ENCODE assay signal across 8 cellular contexts in the genomic region with DNA sequence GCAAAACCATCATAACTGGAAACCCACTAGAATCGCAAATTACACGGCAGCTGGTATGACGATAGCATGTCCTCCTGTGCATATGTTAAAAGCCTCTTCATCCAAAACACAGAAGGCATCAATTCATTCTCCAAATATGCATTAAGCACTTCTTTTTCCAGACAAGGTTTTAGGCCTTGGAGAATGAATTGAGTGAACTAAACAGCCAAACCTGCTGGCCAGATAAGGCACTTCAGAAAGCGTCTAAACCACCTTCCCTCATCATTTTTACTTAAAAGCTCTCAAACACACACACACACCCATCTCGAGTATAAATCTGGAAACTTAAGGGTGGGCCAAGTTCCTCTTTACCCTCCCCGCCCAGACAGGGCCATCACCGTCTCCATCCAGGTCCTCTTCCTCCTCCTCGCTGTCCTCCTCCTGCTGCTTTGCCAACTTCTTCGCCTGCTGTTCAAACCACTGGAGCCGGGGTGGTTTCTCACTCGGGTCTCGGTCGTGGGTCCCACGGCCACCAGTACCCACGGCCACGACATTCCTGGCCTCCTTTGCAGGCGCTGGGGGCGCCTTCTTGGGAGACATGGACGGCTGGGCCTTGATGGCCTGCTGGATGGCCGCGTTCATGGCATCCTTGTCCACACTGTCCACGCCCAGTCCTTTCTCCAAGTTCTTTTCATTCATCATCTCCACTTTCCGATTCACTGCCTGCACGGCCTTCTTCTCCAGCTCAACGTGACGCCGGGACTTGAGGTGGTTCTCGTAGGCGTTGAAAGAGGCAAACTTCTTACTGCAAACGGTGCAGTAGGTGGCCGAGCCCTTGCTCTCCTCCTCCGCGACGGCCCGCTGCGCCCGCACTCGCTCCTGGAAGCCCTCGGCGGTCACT. TPM values are rescaled to one million over a fixed set of nuclear protein-coding genes. Genes with fewer than 3 reads are reported as not detected.
DNase-seq lines count a peak whose midpoint lies in the region; ATAC-seq, FAIRE-seq and TF ChIP-seq lines count a peak whose summit lies in the region.

No MANE protein-coding gene starts in this region.

- H3K27me3 ChIP-seq in gastroesophageal sphincter (no peaks in the 10 kb centered on the region), pancreas (no peaks in the 10 kb centered on the region)

- CTCF ChIA-PET in activated B cell treated with CpG ODN at 0.5 μM for 24 hours (lab: Charles Lee) (interaction anchor here (4.7 kb wide), 1 partner anchor 9 kb away, joined by 23 read pairs; no protein-coding TSS in a partner anchor), GM10248 (lab: Yijun Ruan, JAX) (interaction anchor here (1.4 to 1.9 kb wide), 4 partner anchors 9 to 19 kb away, joined by 4 to 10 read pairs (median 6); no protein-coding TSS in a partner anchor)

- peaks cover 82% of the 10 kb centered on the region for H3K4me1 Mint-ChIP-seq in activated T-cell treated with anti-CD3 and anti-CD28 coated beads, Interleukin-2, amount 50 U/mL, for 24 hours (ENCODE audit: low read depth)
- peaks cover 83% of the 10 kb centered on the region for H3K4me1 Mint-ChIP-seq in activated B cell treated with CpG ODN at 0.5 μM for 24 hours

- POLR2A ChIA-PET in activated B cell treated with CpG ODN at 0.5 μM for 24 hours (lab: Charles Lee) (interaction anchor here (0.6 to 1.0 kb wide), 2 partner anchors 9 to 152 kb away, joined by 3 read pairs; a partner anchor contains a TSS), GM10248 (lab: Yijun Ruan, JAX) (no interaction called here)

- H3K4me3 Mint-ChIP-seq in activated T-cell treated with anti-CD3 and anti-CD28 coated beads, Interleukin-2, amount 50 U/mL, for 24 hours, result peak overlapping the region; percentile 97
- peak overlapping the region; percentile 99 for H3K4me3 Mint-ChIP-seq in activated B cell treated with CpG ODN at 0.5 μM for 24 hours

- peak overlapping the region; percentile 62 to 87 (median 84) for H3K27ac ChIP-seq in gastroesophageal sphincter
- H3K27ac ChIP-seq in pancreas, result peak overlapping the region; percentile 83 to 92 (median 87)

- 3 to 9% methylated on average over 5 to 24 of the region's 40 CpGs for WGBS in gastroesophageal sphincter (ENCODE audit: low coverage in 1 of 2), 2 donors
- WGBS in pancreas, 2 donors, result 3 to 4% methylated on average over 40 of the region's 40 CpGs

- TF ChIP-seq CTCF in activated B cell treated with CpG ODN at 0.5 μM for 24 hours (IDR thresholded peaks at IDR 0.05) (no peak), gastroesophageal sphincter (IDR thresholded peaks at IDR 0.05) (no peak), pancreas (IDR thresholded peaks at IDR 0.05) (no peak), GM10248 (IDR thresholded peaks at IDR 0.05; ENCODE audit: control extremely low read depth, extremely low read depth, low read depth, missing control alignments) (no peak)

- H3K4me3 ChIP-seq in gastroesophageal sphincter (peak overlapping the region; percentile 63 to 75), pancreas (peak overlapping the region; percentile 69 to 95 (median 88))

- H3K36me3 ChIP-seq in gastroesophageal sphincter (peaks cover 0 to 38% of the 10 kb centered on the region in 2 donors), pancreas (peaks cover 0 to 27% (median 10%) of the 10 kb centered on the region in 3 donors)

- no peaks in the 10 kb centered on the region for H3K9me3 Mint-ChIP-seq in activated T-cell treated with anti-CD3 and anti-CD28 coated beads, Interleukin-2, amount 50 U/mL, for 24 hours
- H3K9me3 Mint-ChIP-seq in activated B cell treated with CpG ODN at 0.5 μM for 24 hours, result no peaks in the 10 kb centered on the region

- ATAC-seq in activated B cell treated with CpG ODN at 0.5 μM for 24 hours (ENCODE audit: low read depth) (no peak), gastroesophageal sphincter (peak; percentile 10), pancreas (peak; percentile 1 to 7 (median 5)), GM21619 (IDR thresholded peaks at IDR 0.05; ENCODE audit: unreplicated experiment) (no peak)

- no peaks in the 10 kb centered on the region for H3K27me3 Mint-ChIP-seq in activated T-cell treated with anti-CD3 and anti-CD28 coated beads, Interleukin-2, amount 50 U/mL, for 24 hours
- no peaks in the 10 kb centered on the region for H3K27me3 Mint-ChIP-seq in activated B cell treated with CpG ODN at 0.5 μM for 24 hours

- H3K4me1 ChIP-seq in gastroesophageal sphincter (peaks cover 10 to 73% (median 48%) of the 10 kb centered on the region in 3 donors), pancreas (peaks cover 24 to 50% (median 33%) of the 10 kb centered on the region in 3 donors)

- peaks cover 77% of the 10 kb centered on the region for H3K36me3 Mint-ChIP-seq in activated T-cell treated with anti-CD3 and anti-CD28 coated beads, Interleukin-2, amount 50 U/mL, for 24 hours (ENCODE audit: low read depth)
- H3K36me3 Mint-ChIP-seq in activated B cell treated with CpG ODN at 0.5 μM for 24 hours (ENCODE audit: low read depth), result peaks cover 60% of the 10 kb centered on the region

- no peak for TF ChIP-seq POLR2A in gastroesophageal sphincter (IDR thresholded peaks at IDR 0.05)

- H3K9me3 ChIP-seq in gastroesophageal sphincter, result no peaks in the 10 kb centered on the region
- no peaks in the 10 kb centered on the region for H3K9me3 ChIP-seq in pancreas

- no peak for DNase-seq in activated T-cell treated with anti-CD3 and anti-CD28 coated beads, Interleukin-2, amount 50 U/mL, for 24 hours
- no peak for DNase-seq in activated T-cell treated with anti-CD3 and anti-CD28 coated beads, Interleukin-2, amount 50 U/mL, for 1 hour
- DNase-seq in activated B cell treated with CpG ODN at 0.5 μM for 24 hours (no peak), pancreas (peak in 2 of 6 donors; percentile 34 to 70), GM10248 (ENCODE audit: extremely low spot score) (no peak), NCI-H748 treated with DMSO at 0.1 percent for 48 hours (lab: John Stamatoyannopoulos, UW) (no peak)

- FAIRE-seq in pancreas (lab: Jason Lieb, UNC), result no peak

- intact Hi-C loops in activated B cell treated with CpG ODN at 0.5 μM for 24 hours (cut with micrococcal nuclease), result loop anchor here (1.0 to 5.0 kb wide), 3 partner anchors 9 to 1803 kb away; a partner anchor contains a TSS
- intact Hi-C loops in pancreas (cut with DNase I), result no loop called here

- peak overlapping the region; percentile 94 for H3K27ac Mint-ChIP-seq in activated T-cell treated with anti-CD3 and anti-CD28 coated beads, Interleukin-2, amount 50 U/mL, for 24 hours
- peak overlapping the region; percentile 95 for H3K27ac Mint-ChIP-seq in activated B cell treated with CpG ODN at 0.5 μM for 24 hours

- no peak for TF ChIP-seq EP300 in gastroesophageal sphincter (IDR thresholded peaks at IDR 0.05)

RNA-seq across cellular contexts. Expression of a gene that starts 0.7 kb away (rescaled TPM):
- 35.5 and 39.5 TPM in 2 replicates for total RNA-seq in activated B cell treated with CpG ODN at 0.5 μM for 24 hours
- total RNA-seq in gastroesophageal sphincter, result 10 to 100 TPM; 23.8 to 32.3 (median 29.7) TPM
- 10 to 100 TPM; 23.6 to 52.1 (median 33.1) TPM for total RNA-seq in pancreas
- 10 to 100 TPM; 19.3 to 21.3 TPM for polyA plus RNA-seq in pancreas

Comparison
In these comparisons a context has a peak if more than half of its experiments do, and no peak if none do; other contexts are left out.
1. ATAC-seq: peak in gastroesophageal sphincter (single experiment) and pancreas (4 of 4); none in activated B cell treated with CpG ODN at 0.5 μM for 24 hours (single experiment) and GM21619 (single experiment).